In genomic region chr2:182115258-182115657, GRCh38 we compare ENCODE assay signal across 31 cellular contexts.
"Had no signal": no experiment of that assay in that cellular context is flagged by ENCODE, and none has a peak within 500 bp of the region (broad histone marks: within the 10 kb centered on the region; RNA-seq: fewer than 3 reads in every experiment).

No MANE protein-coding gene starts in this region.

- H2AFZ ChIP-seq: hepatocyte had no signal

- DNase-seq: activated CD4-positive, alpha-beta T cell treated with anti-CD3 and anti-CD28 coated beads for 1 hour; activated CD4-positive, alpha-beta T cell treated with anti-CD3 and anti-CD28 coated beads, Interleukin-2, amount 50 U/mL, for 1 hour; activated CD8-positive, alpha-beta memory T cell treated with anti-CD3 and anti-CD28 coated beads for 24 hours; activated effector memory CD4-positive, alpha-beta T cell treated with anti-CD3 and anti-CD28 coated beads, Interleukin-2, amount 50 U/mL, for 16 hours; activated naive CD4-positive, alpha-beta T cell treated with anti-CD3 and anti-CD28 coated beads for 36 hours; activated naive CD8-positive, alpha-beta T cell treated with anti-CD3 and anti-CD28 coated beads, Interleukin-2, amount 10 ng/mL, durations not matched to agents 7 days and 5 days; amniotic stem cell; dermis blood vessel endothelial cell; effector CD4-positive, alpha-beta T cell; islet precursor cell; left cardiac atrium; left ventricle myocardium superior; naive B cell; nephron progenitor cell; retina; sigmoid colon; small intestine; stimulated activated CD4-positive, alpha-beta T cell treated with anti-CD3 and anti-CD28 coated beads, Interleukin-4, amount 100 ng/mL, for 24 hours; SW 1271; T-helper 9 cell; tibial artery; upper lobe of right lung; WERI-Rb-1 had no signal

- H3K27me3 ChIP-seq: gastroesophageal sphincter, hepatocyte, neutrophil, sigmoid colon, suprapubic skin, tibial artery, upper lobe of right lung had no signal

- H3K9me3 Mint-ChIP-seq: activated naive CD4-positive, alpha-beta T cell treated with anti-CD3 and anti-CD28 coated beads for 36 hours; activated naive CD8-positive, alpha-beta T cell treated with anti-CD3 and anti-CD28 coated beads, Interleukin-2, amount 10 ng/mL, durations not matched to agents 7 days and 5 days; mesothelial cell of epicardium; nephron progenitor cell; stimulated activated memory B cell treated with anti-CD40 and anti-IgM and Interleukin-4, amounts not matched to agents 10 μg/mL and 1 μg/mL and 100 μg/mL, for 72 hours; T-helper 1 cell treated with Interleukin-12 subunit alpha and Interleukin-12 subunit beta and Interleukin-4 antibody, amounts not matched to agents 30 μg/mL and 1 μg/mL, for 36 hours had no signal

- H3K4me1 Mint-ChIP-seq: activated naive CD8-positive, alpha-beta T cell treated with anti-CD3 and anti-CD28 coated beads, Interleukin-2, amount 10 ng/mL, durations not matched to agents 7 days and 5 days; naive B cell; nephron progenitor cell; stimulated activated memory B cell treated with anti-CD40 and anti-IgM and Interleukin-4, amounts not matched to agents 10 μg/mL and 1 μg/mL and 100 μg/mL, for 72 hours had no signal

- H3K9me3 ChIP-seq: gastroesophageal sphincter, neutrophil, sigmoid colon, suprapubic skin, tibial artery, upper lobe of right lung had no signal

- H3K27ac Mint-ChIP-seq: activated naive CD4-positive, alpha-beta T cell treated with anti-CD3 and anti-CD28 coated beads for 36 hours; activated naive CD8-positive, alpha-beta T cell treated with anti-CD3 and anti-CD28 coated beads, Interleukin-2, amount 10 ng/mL, durations not matched to agents 7 days and 5 days; mesothelial cell of epicardium; naive B cell; nephron progenitor cell; progenitor cell of endocrine pancreas; stimulated activated memory B cell treated with anti-CD40 and anti-IgM and Interleukin-4, amounts not matched to agents 10 μg/mL and 1 μg/mL and 100 μg/mL, for 72 hours; T-helper 1 cell treated with Interleukin-12 subunit alpha and Interleukin-12 subunit beta and Interleukin-4 antibody, amounts not matched to agents 30 μg/mL and 1 μg/mL, for 36 hours had no signal

- H3K4me1 ChIP-seq: gastroesophageal sphincter, sigmoid colon, suprapubic skin, tibial artery, upper lobe of right lung had no signal

- H3K4me3 ChIP-seq: gastroesophageal sphincter, hepatocyte, sigmoid colon, suprapubic skin, tibial artery, upper lobe of right lung had no signal

- H3K36me3 ChIP-seq: gastroesophageal sphincter, neutrophil, sigmoid colon, suprapubic skin, tibial artery, upper lobe of right lung, WERI-Rb-1 had no signal

- H3K4me3 Mint-ChIP-seq: activated naive CD4-positive, alpha-beta T cell treated with anti-CD3 and anti-CD28 coated beads for 36 hours; activated naive CD8-positive, alpha-beta T cell treated with anti-CD3 and anti-CD28 coated beads, Interleukin-2, amount 10 ng/mL, durations not matched to agents 7 days and 5 days; mesothelial cell of epicardium; naive B cell; nephron progenitor cell; stimulated activated memory B cell treated with anti-CD40 and anti-IgM and Interleukin-4, amounts not matched to agents 10 μg/mL and 1 μg/mL and 100 μg/mL, for 72 hours; T-helper 1 cell treated with Interleukin-12 subunit alpha and Interleukin-12 subunit beta and Interleukin-4 antibody, amounts not matched to agents 30 μg/mL and 1 μg/mL, for 36 hours had no signal

- H3K27me3 Mint-ChIP-seq: progenitor cell of endocrine pancreas; stimulated activated memory B cell treated with anti-CD40 and anti-IgM and Interleukin-4, amounts not matched to agents 10 μg/mL and 1 μg/mL and 100 μg/mL, for 72 hours had no signal

- H3K27ac ChIP-seq: gastroesophageal sphincter, neutrophil, sigmoid colon, suprapubic skin, tibial artery, upper lobe of right lung, WERI-Rb-1 had no signal

- ATAC-seq: gastroesophageal sphincter; left cardiac atrium; left ventricle myocardium superior; stimulated activated memory B cell treated with anti-CD40 and anti-IgM and Interleukin-4, amounts not matched to agents 10 μg/mL and 1 μg/mL and 100 μg/mL, for 72 hours; upper lobe of right lung had no signal

- H3K79me2 ChIP-seq: hepatocyte had no signal

- H3K4me2 ChIP-seq: hepatocyte had no signal
